Comparison of ENCODE assay signal across 8 cellular contexts in the genomic region with DNA sequence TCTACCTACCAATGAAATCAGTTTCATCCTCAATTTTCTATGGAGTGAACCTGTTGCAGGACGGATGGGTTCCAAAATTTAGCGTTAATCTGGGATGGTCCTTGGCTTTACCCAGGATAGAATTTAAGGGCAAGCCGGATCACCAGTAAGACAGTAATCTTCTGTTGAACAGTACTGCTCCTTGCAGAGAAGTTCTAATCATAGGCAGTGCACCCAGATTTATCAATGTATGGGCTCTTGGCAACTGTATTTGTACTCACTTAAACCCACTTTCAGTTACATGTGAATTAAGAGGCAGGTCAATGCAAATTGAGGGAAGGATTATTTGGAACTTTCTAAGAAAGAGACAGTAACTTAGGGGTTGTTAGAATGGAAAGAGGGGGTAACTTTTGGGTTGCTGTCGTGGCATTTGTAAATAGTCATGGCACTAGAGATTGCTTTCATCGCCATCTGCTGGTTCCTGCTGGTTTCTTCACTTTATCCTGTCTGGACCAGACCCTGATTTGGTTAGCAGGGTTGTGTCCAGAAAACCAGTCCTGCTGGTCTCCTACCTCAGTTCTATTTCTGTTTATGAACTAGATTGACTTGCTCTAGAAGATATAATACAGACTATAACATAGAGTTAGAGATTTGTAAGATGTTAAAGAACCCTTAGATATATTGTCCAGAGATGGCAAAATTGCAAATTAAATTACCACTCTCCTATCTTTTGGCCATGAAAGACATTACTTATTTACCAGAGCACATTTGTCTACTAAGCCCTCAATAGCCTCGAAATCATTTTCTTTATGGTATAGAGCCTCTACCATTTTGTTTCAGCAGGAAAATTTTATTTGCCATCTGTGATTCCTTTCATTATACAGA.
A peak's percentile ranks its signal among the peaks of the same experiment; 100 is the strongest.
DNase-seq lines count a peak whose midpoint lies in the region; ATAC-seq, FAIRE-seq and TF ChIP-seq lines count a peak whose summit lies in the region.

No MANE protein-coding gene starts in this region.

- no peaks in the 10 kb centered on the region for H3K4me1 ChIP-seq in OCI-LY1 (ENCODE audit: insufficient read depth, low read length, severe bottlenecking)
- H3K4me1 ChIP-seq in body of pancreas = no peaks in the 10 kb centered on the region
- no peaks in the 10 kb centered on the region for H3K4me1 ChIP-seq in HepG2 (ENCODE audit: insufficient read depth, low read length)
- H3K4me1 ChIP-seq in tibial nerve = no peaks in the 10 kb centered on the region

- POLR2A ChIA-PET in HepG2 (lab: Yijun Ruan, JAX) = no interaction called here

- no TSS peak for BruUV-seq in HepG2 (replicated peaks; lab: Mats Ljungman, UMichigan)

- in situ Hi-C loops in HepG2 (cut with HindIII; ENCODE audit: extremely low pct_ligation_motif_present, low pct_unique_long_range_greater_than_20kb) = no loop called here

- H2AFZ ChIP-seq in OCI-LY1 (ENCODE audit: low read length) (no peak overlapping the region), HepG2 (ENCODE audit: low read length) (no peak overlapping the region)

- H3F3A ChIP-seq in OCI-LY1 (ENCODE audit: insufficient read depth, low read length) = no peaks in the 10 kb centered on the region

- ATAC-seq in HG02798 (IDR thresholded peaks at IDR 0.05; ENCODE audit: poor library complexity, unreplicated experiment) (peak; percentile 77), body of pancreas (peak; percentile 68), HepG2 (peak; percentile 93)

- TF ChIP-seq EP300 in HepG2 (IDR thresholded peaks at IDR 0.05; ENCODE audit: low read depth in 2 of 2, low read length in 2 of 2) (no peak), HepG2 (CRISPR knock-in tag; IDR thresholded peaks at IDR 0.05; ENCODE audit: borderline replicate concordance) (no peak), tibial nerve (IDR thresholded peaks at IDR 0.05) (no peak)

- H3K79me2 ChIP-seq in OCI-LY1 (ENCODE audit: insufficient read depth, low read length) (no peaks in the 10 kb centered on the region), HepG2 (ENCODE audit: insufficient read depth, low read length) (no peaks in the 10 kb centered on the region)

- no peaks in the 10 kb centered on the region for H3K36me3 ChIP-seq in OCI-LY1 (ENCODE audit: insufficient read depth, low read length)
- H3K36me3 ChIP-seq in body of pancreas (replicated peaks in 1 of 2; ENCODE audit: insufficient read depth in 1 of 2, low read depth in 2 of 2) = no peaks in the 10 kb centered on the region
- H3K36me3 ChIP-seq in HepG2 (replicated peaks in 1 of 2; ENCODE audit: control insufficient read depth in 1 of 2, insufficient read depth in 2 of 2, low read length in 2 of 2) = no peaks in the 10 kb centered on the region
- no peaks in the 10 kb centered on the region for H3K36me3 ChIP-seq in tibial nerve

- no peaks in the 10 kb centered on the region for H3K27me3 ChIP-seq in OCI-LY1 (ENCODE audit: insufficient read depth, low read length)
- H3K27me3 ChIP-seq in body of pancreas = no peaks in the 10 kb centered on the region
- peaks cover 0 to 6% of the 10 kb centered on the region in 2 experiments; a peak in 1 of 5 replicates for H3K27me3 ChIP-seq in HepG2 (ENCODE audit: control insufficient read depth in 1 of 2, insufficient read depth in 2 of 2, low read length in 2 of 2)
- no peaks in the 10 kb centered on the region for H3K27me3 ChIP-seq in tibial nerve

- TF ChIP-seq CTCF in OCI-LY1 (IDR thresholded peaks at IDR 0.05; ENCODE audit: low read length) (peak; percentile 63), body of pancreas (IDR thresholded peaks at IDR 0.05) (peak; percentile 49 to 67 (median 61)), HepG2 (CRISPR knock-in tag; IDR thresholded peaks at IDR 0.05) (peak; percentile 81), tibial nerve (IDR thresholded peaks at IDR 0.05) (peak; percentile 35 to 63 (median 52))

- no peaks in the 10 kb centered on the region for H3K9me3 ChIP-seq in OCI-LY1 (ENCODE audit: low read length)
- H3K9me3 ChIP-seq in body of pancreas = no peaks in the 10 kb centered on the region
- H3K9me3 ChIP-seq in HepG2 (ENCODE audit: low read length) = no peaks in the 10 kb centered on the region
- peaks cover 0 to 9% (median 0%) of the 10 kb centered on the region in 4 donors for H3K9me3 ChIP-seq in tibial nerve

- H4K20me1 ChIP-seq in OCI-LY1 (ENCODE audit: insufficient read depth, low read length) = no peaks in the 10 kb centered on the region
- no peaks in the 10 kb centered on the region for H4K20me1 ChIP-seq in HepG2 (ENCODE audit: insufficient read depth, low read length)

- no peak overlapping the region for H3K27ac ChIP-seq in OCI-LY1 (ENCODE audit: low read depth, low read length, poor library complexity, severe bottlenecking)
- no peak overlapping the region for H3K27ac ChIP-seq in body of pancreas
- H3K27ac ChIP-seq in HepG2 (ENCODE audit: extremely low read length, insufficient read depth, low read length) = no peak overlapping the region
- H3K27ac ChIP-seq in tibial nerve = no peak overlapping the region

- CTCF ChIA-PET in HepG2 (lab: Yijun Ruan, JAX; ENCODE audit: low intra/inter-chr PET ratio, low total read pairs) = interaction anchor here (0.9 to 2.1 kb wide), 2 partner anchors 346 to 347 kb away, joined by 4 to 7 read pairs; no protein-coding TSS in a partner anchor

- 42 to 52% methylated on average over 6 of the region's 6 CpGs for WGBS in body of pancreas, 2 donors
- WGBS in HepG2 (ENCODE audit: low lambda C conversion rate) = 30% methylated on average over 6 of the region's 6 CpGs
- WGBS in tibial nerve, 2 donors = 58 to 60% methylated on average over 6 of the region's 6 CpGs

- peak; percentile 53 for FAIRE-seq in HepG2 (lab: Jason Lieb, UNC)

- H3K4me2 ChIP-seq in OCI-LY1 (ENCODE audit: low read length) = no peak overlapping the region
- no peak overlapping the region for H3K4me2 ChIP-seq in HepG2 (ENCODE audit: low read depth, low read length)

- intact Hi-C loops in body of pancreas (cut with DNase I) (loop anchor here (10.0 kb wide), 1 partner anchor 347 kb away; no protein-coding TSS in a partner anchor), HepG2 (cut with micrococcal nuclease; ENCODE audit: unreplicated experiment) (loop anchor here (1.0 kb wide), 2 partner anchors 283 to 346 kb away; no protein-coding TSS in a partner anchor)

- no peak overlapping the region for H3K4me3 ChIP-seq in OCI-LY1 (ENCODE audit: low read depth, low read length, poor library complexity, severe bottlenecking)
- H3K4me3 ChIP-seq in body of pancreas = no peak overlapping the region
- H3K4me3 ChIP-seq in HepG2 (replicated peaks in 1 of 3; ENCODE audit: insufficient read depth in 1 of 3, low read depth in 2 of 3, low read length in 3 of 3) = no peak overlapping the region
- H3K4me3 ChIP-seq in tibial nerve = no peak overlapping the region

- peak; percentile 69 for TF ChIP-seq RAD21 in HepG2 (CRISPR knock-in tag; IDR thresholded peaks at IDR 0.05)

- H3K9me2 ChIP-seq in OCI-LY1 (ENCODE audit: low read depth, low read length) = no peaks in the 10 kb centered on the region

- TF ChIP-seq POLR2A in body of pancreas (IDR thresholded peaks at IDR 0.05) (no peak), HepG2 (IDR thresholded peaks at IDR 0.05; ENCODE audit: insufficient read depth in 1 of 2, low read depth in 2 of 2, low read length in 2 of 2) (no peak), tibial nerve (IDR thresholded peaks at IDR 0.05) (no peak)

- DNase-seq in activated gamma-delta T cell treated with Interleukin-2 at 50 U/mL for 16 hours (peak; percentile 8), activated gamma-delta T cell (lab: John Stamatoyannopoulos, UW) (no peak), body of pancreas (peak; percentile 49 to 71 (median 61)), HepG2 (ENCODE audit: low spot score) (peak; percentile 27), tibial nerve (ENCODE audit: low spot score in 2 of 2) (peak in 1 of 2 donors; percentile 51), mesenteric fat pad (ENCODE audit: low spot score) (no peak)

- H3K9ac ChIP-seq in OCI-LY1 (ENCODE audit: low read length) (no peak overlapping the region), HepG2 (ENCODE audit: insufficient read depth, low read depth, low read length) (no peak overlapping the region)

TF ChIP-seq in HepG2, 621 proteins besides CTCF, POLR2A, EP300 and RAD21 (continues in another document):
- TF ChIP-seq ZNF816 (CRISPR knock-in tag; IDR thresholded peaks at IDR 0.05; ENCODE audit: borderline replicate concordance) = peak; percentile 34; the same call in 1 of the 2 replicates
- peak; percentile 64 for TF ChIP-seq SMC3 (IDR thresholded peaks at IDR 0.05; ENCODE audit: low read length)
- TF ChIP-seq SETDB1 (CRISPR knock-in tag; IDR thresholded peaks at IDR 0.05; ENCODE audit: borderline replicate concordance) = no peak
- TF ChIP-seq ZNF460 (CRISPR knock-in tag; IDR thresholded peaks at IDR 0.05; ENCODE audit: borderline replicate concordance) = no peak
- TF ChIP-seq PHF21A (CRISPR knock-in tag; IDR thresholded peaks at IDR 0.05) = no peak
- TF ChIP-seq ZNF614 (CRISPR knock-in tag; IDR thresholded peaks at IDR 0.05; ENCODE audit: borderline replicate concordance) = no peak
- no peak for TF ChIP-seq FOXA1 (IDR thresholded peaks at IDR 0.05)
- TF ChIP-seq FOXA1 (CRISPR knock-in tag; IDR thresholded peaks at IDR 0.05) = peak; percentile 55; the same call in 1 of the 2 replicates
- TF ChIP-seq U2AF2 (IDR thresholded peaks at IDR 0.05; ENCODE audit: low read depth, low read length) = no peak
- peak; percentile 47; the same call in 1 of the 2 replicates for TF ChIP-seq ZNF33A (CRISPR knock-in tag; IDR thresholded peaks at IDR 0.05; ENCODE audit: borderline replicate concordance)
- no peak for TF ChIP-seq ZMYM4 (CRISPR knock-in tag; IDR thresholded peaks at IDR 0.05)
- TF ChIP-seq ZNF225 (CRISPR knock-in tag; IDR thresholded peaks at IDR 0.05) = no peak
- 0 out of 2 replicates have a peak, but pooled peaks have one; percentile 14 for TF ChIP-seq TARDBP (CRISPR knock-in tag; IDR thresholded peaks at IDR 0.05)
- no peak for TF ChIP-seq SOX6 (IDR thresholded peaks at IDR 0.05)
- TF ChIP-seq SOX6 (CRISPR knock-in tag; IDR thresholded peaks at IDR 0.05) = peak; percentile 22; the same call in 1 of the 2 replicates
- 0 out of 2 replicates have a peak, but pooled peaks have one; percentile 20 for TF ChIP-seq ELF3 (CRISPR knock-in tag; IDR thresholded peaks at IDR 0.05)
- peak; percentile 83 for TF ChIP-seq STAG1 (CRISPR knock-in tag; IDR thresholded peaks at IDR 0.05)

Comparison
In these comparisons a context has a peak if more than half of its experiments do, and no peak if none do; other contexts are left out.
1. DNase-seq: peak in activated gamma-delta T cell treated with Interleukin-2 at 50 U/mL for 16 hours (single experiment), body of pancreas (4 of 4) and HepG2 (single experiment); none in activated gamma-delta T cell (single experiment) and mesenteric fat pad (single experiment).
2. Peak in every context shown above with its lines, with median percentiles within 50 percentile points of each other: ATAC-seq and CTCF ChIP-seq.